In genomic region chr19:571127-571974, GRCh38 we compare ENCODE assay signal across 1 cellular context.
TF ChIP-seq lines count a peak whose summit lies in the region.

No MANE protein-coding gene starts in this region.

TF ChIP-seq in H1, 55 proteins besides CTCF, POLR2A, EP300 and RAD21:
- peak; percentile 77 for TF ChIP-seq E2F6 (IDR thresholded peaks at IDR 0.05)
- TF ChIP-seq ASH2L (IDR thresholded peaks at IDR 0.05; ENCODE audit: low read length), result peak; percentile 47
- no peak for TF ChIP-seq RXRA (IDR thresholded peaks at IDR 0.05; ENCODE audit: insufficient read depth, low read depth, low read length)
- TF ChIP-seq TEAD4 (IDR thresholded peaks at IDR 0.05; ENCODE audit: low read depth, low read length), result peak; percentile 83
- no peak for TF ChIP-seq ATF3 (IDR thresholded peaks at IDR 0.05; ENCODE audit: insufficient read depth, low read depth, low read length)
- peak; percentile 61 for TF ChIP-seq MAX (IDR thresholded peaks at IDR 0.05)
- TF ChIP-seq SRF (IDR thresholded peaks at IDR 0.05; ENCODE audit: low read depth, low read length), result no peak
- no peak for TF ChIP-seq NRF1 (IDR thresholded peaks at IDR 0.05; ENCODE audit: low read depth, low read length)
- no peak for TF ChIP-seq KDM5A (IDR thresholded peaks at IDR 0.05; ENCODE audit: low read length)
- TF ChIP-seq CREB1 (IDR thresholded peaks at IDR 0.05), result no peak; the same call in 1 of the 2 replicates
- no peak for TF ChIP-seq CBX8 (IDR thresholded peaks at IDR 0.05; ENCODE audit: borderline replicate concordance, low read depth, low read length)
- TF ChIP-seq EGR1 (IDR thresholded peaks at IDR 0.05; ENCODE audit: borderline replicate concordance, low read depth, low read length), result no peak
- TF ChIP-seq TAF1 (IDR thresholded peaks at IDR 0.05; ENCODE audit: low read depth, low read length), result peak; percentile 49; the same call in 1 of the 2 replicates
- TF ChIP-seq BACH1 (IDR thresholded peaks at IDR 0.05; ENCODE audit: low read length), result 0 out of 2 replicates have a peak, but pooled peaks have one; percentile 2
- peak in 1 of 2 experiments; percentile 37; a peak in 1 of 4 replicates for TF ChIP-seq HDAC2 (IDR thresholded peaks at IDR 0.05; ENCODE audit: borderline replicate concordance in 1 of 2, low read depth in 2 of 2, low read length in 2 of 2)
- peak; percentile 32 for TF ChIP-seq EZH2 (IDR thresholded peaks at IDR 0.05; ENCODE audit: low read depth, low read length, severe bottlenecking)
- TF ChIP-seq BRCA1 (IDR thresholded peaks at IDR 0.05; ENCODE audit: low read depth, low read length), result no peak
- no peak for TF ChIP-seq CHD7 (IDR thresholded peaks at IDR 0.05; ENCODE audit: insufficient replicate concordance, low read length)
- no peak; the same call in 1 of the 2 replicates for TF ChIP-seq SUZ12 (IDR thresholded peaks at IDR 0.05; ENCODE audit: low read length)
- peak; percentile 48; the same call in 1 of the 2 replicates for TF ChIP-seq PHF8 (conservative IDR thresholded peaks at IDR 0.05; ENCODE audit: low read depth, low read length)
- peak; percentile 24; the same call in 1 of the 2 replicates for TF ChIP-seq ATF2 (IDR thresholded peaks at IDR 0.05; ENCODE audit: low read length)
- peak; percentile 25 for TF ChIP-seq KDM4A (IDR thresholded peaks at IDR 0.05; ENCODE audit: low read depth, low read length, severe bottlenecking)
- TF ChIP-seq POLR2AphosphoS5 (IDR thresholded peaks at IDR 0.05; ENCODE audit: low read depth, low read length), result peak; percentile 54
